In the genomic region with DNA sequence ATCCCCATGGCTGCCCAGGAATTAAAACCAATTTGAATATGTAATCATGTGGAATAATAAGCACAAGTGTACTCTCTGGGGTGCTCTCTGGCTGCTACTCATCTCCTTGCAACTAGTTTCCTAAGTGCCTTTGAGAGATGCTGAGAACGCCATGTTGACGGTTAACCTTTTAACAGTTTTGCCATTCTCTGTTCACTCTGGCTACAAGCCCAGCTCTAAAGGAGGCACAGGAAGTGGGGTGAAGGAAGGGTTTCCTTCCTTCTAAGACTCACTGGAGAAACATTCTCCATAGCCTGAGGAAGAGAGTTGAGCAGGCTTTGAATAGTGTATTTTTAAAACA, we compare ENCODE assay signal across 8 cellular contexts.
DNase-seq lines count a peak whose midpoint lies in the region; ATAC-seq and TF ChIP-seq lines count a peak whose summit lies in the region.

No MANE protein-coding gene starts in this region.

- no peaks in the 10 kb centered on the region for H3K36me3 Mint-ChIP-seq in activated CD4-positive, alpha-beta T cell treated with anti-CD3 and anti-CD28 coated beads, Interleukin-2, amount 10 ng/mL, durations not matched to agents 24 days and 14 days (ENCODE audit: low read depth)
- H3K36me3 Mint-ChIP-seq in stimulated activated naive B cell treated with anti-CD40 and anti-IgM and Interleukin-4, amounts not matched to agents 10 μg/mL and 1 μg/mL and 100 μg/mL, for 72 hours: peaks cover 10 to 11% of the 10 kb centered on the region in 2 donors

- H3K27ac Mint-ChIP-seq in activated CD4-positive, alpha-beta T cell treated with anti-CD3 and anti-CD28 coated beads, Interleukin-2, amount 10 ng/mL, durations not matched to agents 24 days and 14 days: peak overlapping the region; percentile 86
- H3K27ac Mint-ChIP-seq in stimulated activated naive B cell treated with anti-CD40 and anti-IgM and Interleukin-4, amounts not matched to agents 10 μg/mL and 1 μg/mL and 100 μg/mL, for 72 hours: peak overlapping the region; percentile 89

- no peak for TF ChIP-seq CTCF in fibroblast of mammary gland (conservative IDR thresholded peaks at IDR 0.05; ENCODE audit: control insufficient read depth, insufficient read depth, low read depth, low read length)

- DNase-seq in activated CD4-positive, alpha-beta T cell treated with anti-CD3 and anti-CD28 coated beads, Interleukin-2, amount 10 ng/mL, durations not matched to agents 24 days and 14 days: peak; percentile 65
- no peak for DNase-seq in activated CD4-positive, alpha-beta T cell treated with anti-CD3 and anti-CD28 coated beads, Interleukin-2, amount 50 U/mL, for 4 hours
- DNase-seq in NCI-H526 treated with DMSO at 0.1 percent for 48 hours (lab: John Stamatoyannopoulos, UW): peak; percentile 81
- DNase-seq in fibroblast of mammary gland (ENCODE audit: low read depth): peak; percentile 63
- no peak for DNase-seq in stimulated activated naive B cell treated with anti-CD40 and anti-IgM and Interleukin-4, amounts not matched to agents 10 μg/mL and 1 μg/mL and 100 μg/mL, for 72 hours
- DNase-seq in stimulated activated CD4-positive, alpha-beta T cell treated with anti-CD3 and anti-CD28 coated beads, Interleukin-2, amount 100 ng/mL, for 24 hours: no peak
- no peak for DNase-seq in NCI-H128 (lab: John Stamatoyannopoulos, UW; ENCODE audit: unreplicated experiment)
- DNase-seq in NCI-H2196 (lab: John Stamatoyannopoulos, UW; ENCODE audit: unreplicated experiment): no peak

- peaks cover 10% of the 10 kb centered on the region for H3K9me3 Mint-ChIP-seq in activated CD4-positive, alpha-beta T cell treated with anti-CD3 and anti-CD28 coated beads, Interleukin-2, amount 10 ng/mL, durations not matched to agents 24 days and 14 days
- peaks cover 7 to 8% of the 10 kb centered on the region in 2 donors for H3K9me3 Mint-ChIP-seq in stimulated activated naive B cell treated with anti-CD40 and anti-IgM and Interleukin-4, amounts not matched to agents 10 μg/mL and 1 μg/mL and 100 μg/mL, for 72 hours

- H3K4me1 Mint-ChIP-seq in activated CD4-positive, alpha-beta T cell treated with anti-CD3 and anti-CD28 coated beads, Interleukin-2, amount 10 ng/mL, durations not matched to agents 24 days and 14 days: peaks cover 35% of the 10 kb centered on the region
- H3K4me1 Mint-ChIP-seq in stimulated activated naive B cell treated with anti-CD40 and anti-IgM and Interleukin-4, amounts not matched to agents 10 μg/mL and 1 μg/mL and 100 μg/mL, for 72 hours: peaks cover 48 to 78% of the 10 kb centered on the region in 2 donors

- peak overlapping the region; percentile 72 for H3K4me3 Mint-ChIP-seq in activated CD4-positive, alpha-beta T cell treated with anti-CD3 and anti-CD28 coated beads, Interleukin-2, amount 10 ng/mL, durations not matched to agents 24 days and 14 days
- H3K4me3 Mint-ChIP-seq in stimulated activated naive B cell treated with anti-CD40 and anti-IgM and Interleukin-4, amounts not matched to agents 10 μg/mL and 1 μg/mL and 100 μg/mL, for 72 hours: peak overlapping the region; percentile 44 to 66

- peaks cover 12% of the 10 kb centered on the region for H3K27me3 Mint-ChIP-seq in activated CD4-positive, alpha-beta T cell treated with anti-CD3 and anti-CD28 coated beads, Interleukin-2, amount 10 ng/mL, durations not matched to agents 24 days and 14 days
- peaks cover 16 to 32% of the 10 kb centered on the region in 2 donors for H3K27me3 Mint-ChIP-seq in stimulated activated naive B cell treated with anti-CD40 and anti-IgM and Interleukin-4, amounts not matched to agents 10 μg/mL and 1 μg/mL and 100 μg/mL, for 72 hours

- no peak overlapping the region for H3K4me3 ChIP-seq in fibroblast of mammary gland (ENCODE audit: control insufficient read depth, low read depth, low read length)

- peak; percentile 21 to 28 for ATAC-seq in stimulated activated naive B cell treated with anti-CD40 and anti-IgM and Interleukin-4, amounts not matched to agents 10 μg/mL and 1 μg/mL and 100 μg/mL, for 72 hours (replicated peaks)

- intact Hi-C loops in activated CD4-positive, alpha-beta T cell treated with anti-CD3 and anti-CD28 coated beads, Interleukin-2, amount 10 ng/mL, durations not matched to agents 24 days and 14 days (cut with micrococcal nuclease): loop anchor here (2.0 to 5.0 kb wide), 3 partner anchors 24 to 1406 kb away; a partner anchor contains a TSS

Comparison
In these comparisons a context has a peak if more than half of its experiments do, and no peak if none do; other contexts are left out.
1. DNase-seq: peak in activated CD4-positive, alpha-beta T cell treated with anti-CD3 and anti-CD28 coated beads, Interleukin-2, amount 10 ng/mL, durations not matched to agents 24 days and 14 days (single experiment), NCI-H526 treated with DMSO at 0.1 percent for 48 hours (single experiment) and fibroblast of mammary gland (single experiment); none in activated CD4-positive, alpha-beta T cell treated with anti-CD3 and anti-CD28 coated beads, Interleukin-2, amount 50 U/mL, for 4 hours (0 of 2), stimulated activated naive B cell treated with anti-CD40 and anti-IgM and Interleukin-4, amounts not matched to agents 10 μg/mL and 1 μg/mL and 100 μg/mL, for 72 hours (single experiment), stimulated activated CD4-positive, alpha-beta T cell treated with anti-CD3 and anti-CD28 coated beads, Interleukin-2, amount 100 ng/mL, for 24 hours (0 of 2), NCI-H128 (single experiment) and NCI-H2196 (single experiment).